In genomic region chr9:137301086-137301947, GRCh38 we compare ENCODE assay signal across 8 cellular contexts. TPM values are rescaled to one million over a fixed set of nuclear protein-coding genes. Genes with fewer than 3 reads are reported as not detected.
DNase-seq lines count a peak whose midpoint lies in the region; ATAC-seq and TF ChIP-seq lines count a peak whose summit lies in the region.

No MANE protein-coding gene starts in this region.

- no peaks in the 10 kb centered on the region for H3K36me3 ChIP-seq in colonic mucosa
- no peaks in the 10 kb centered on the region for H3K36me3 ChIP-seq in urinary bladder (ENCODE audit: insufficient read depth)

- H3K4me1 ChIP-seq in colonic mucosa (peaks cover 28% of the 10 kb centered on the region), urinary bladder (ENCODE audit: insufficient read depth) (peaks cover 4% of the 10 kb centered on the region)

- peak overlapping the region; percentile 97 for H3K27ac ChIP-seq in colonic mucosa
- H3K27ac ChIP-seq in urinary bladder (ENCODE audit: low read depth), result no peak overlapping the region

- peaks cover 12% of the 10 kb centered on the region for H3K27me3 Mint-ChIP-seq in memory B cell

- H3K4me1 Mint-ChIP-seq in memory B cell, result peaks cover 13% of the 10 kb centered on the region

- no peak for TF ChIP-seq CTCF in colonic mucosa (IDR thresholded peaks at IDR 0.05)

- under 1% methylated on average over 114 of the region's 114 CpGs for WGBS in urinary bladder

- H3K4me3 ChIP-seq in colonic mucosa (peak overlapping the region; percentile 66), urinary bladder (ENCODE audit: low read depth, low read length) (peak overlapping the region; percentile 57)

- H3K9me3 ChIP-seq in colonic mucosa, result no peaks in the 10 kb centered on the region

- peak overlapping the region; percentile 85 to 99 for H3K9ac ChIP-seq in colonic mucosa (ENCODE audit: low read depth in 2 of 2, low read length in 2 of 2)

- ATAC-seq in HG03045 (IDR thresholded peaks at IDR 0.05; ENCODE audit: unreplicated experiment), result peak; percentile 3
- no peak for ATAC-seq in memory B cell (ENCODE audit: low read depth)

- intact Hi-C loops in colonic mucosa (cut with DNase I), result loop anchor here (5.0 kb wide), 1 partner anchor 106 kb away; no protein-coding TSS in a partner anchor

- peak overlapping the region; percentile 34 for H3K4me3 Mint-ChIP-seq in memory B cell

- H3K9me3 Mint-ChIP-seq in memory B cell, result no peaks in the 10 kb centered on the region

- peaks cover 11% of the 10 kb centered on the region for H3K27me3 ChIP-seq in colonic mucosa

- no peaks in the 10 kb centered on the region for H3K36me3 Mint-ChIP-seq in memory B cell

- peak overlapping the region; percentile 45 for H3K27ac Mint-ChIP-seq in memory B cell

- DNase-seq in 8988T, result peak; percentile 89
- peak; percentile 45 for DNase-seq in ELR (ENCODE audit: low read depth)
- DNase-seq in RPMI8226, result peak; percentile 79
- peak; percentile 32 for DNase-seq in colonic mucosa
- peak in 1 of 2 donors; percentile 42 for DNase-seq in memory B cell (ENCODE audit: low spot score in 2 of 2)
- DNase-seq in NCI-H446 treated with DMSO at 0.1 percent for 48 hours (lab: John Stamatoyannopoulos, UW), result no peak

RNA-seq across cellular contexts. Expression of gene NRARP, which starts 0.8 kb away (rescaled TPM):
- 100 to 1,000 TPM; 120 to 178 TPM for total RNA-seq in colonic mucosa
- 6.3 TPM for total RNA-seq in urinary bladder
- 6.5 TPM for polyA plus RNA-seq in urinary bladder

RNA-seq across cellular contexts. Expression of gene TOR4A, which starts 23.8 kb away (rescaled TPM):
- total RNA-seq in colonic mucosa (10 to 100 TPM; 57.1 to 63.9 TPM), urinary bladder (2.0 TPM)
- 8.1 TPM for polyA plus RNA-seq in urinary bladder

RNA-seq across cellular contexts. Expression of gene NELFB, which starts 46.2 kb away (rescaled TPM):
- total RNA-seq in colonic mucosa, result 10 to 100 TPM; 62.1 to 87.1 TPM
- 28.9 TPM for total RNA-seq in urinary bladder
- 64.2 TPM for polyA plus RNA-seq in urinary bladder

RNA-seq across cellular contexts. Expression of gene STPG3, which starts 50.2 kb away (rescaled TPM):
- not detected for total RNA-seq in colonic mucosa
- total RNA-seq in urinary bladder, result not detected
- polyA plus RNA-seq in urinary bladder, result not detected

Comparison
In these comparisons a context has a peak if more than half of its experiments do, and no peak if none do; other contexts are left out.
1. RNA of gene NRARP, which starts 0.8 kb away (total RNA-seq): 120 to 178 TPM in colonic mucosa; 6.3 TPM in urinary bladder (single experiment); every median in the first group is over 10 times any median in the second.
2. RNA of gene TOR4A, which starts 23.8 kb away (total RNA-seq): 57.1 to 63.9 TPM in colonic mucosa; 2.0 TPM in urinary bladder (single experiment); every median in the first group is over 10 times any median in the second.